ENCODE assay signal across 1 cellular context in genomic region chr17:41530062-41531048, GRCh38.
A peak's percentile ranks its signal among the peaks of the same experiment; 100 is the strongest.
TF ChIP-seq lines count a peak whose summit lies in the region.

No MANE protein-coding gene starts in this region.

TF ChIP-seq in HepG2, 621 proteins besides CTCF, POLR2A, EP300 and RAD21:
- 0 out of 2 replicates have a peak, but pooled peaks have one; percentile 7 for TF ChIP-seq TBX2 (CRISPR knock-in tag; IDR thresholded peaks at IDR 0.05; ENCODE audit: borderline replicate concordance)
- TF ChIP-seq, protein P1, sequence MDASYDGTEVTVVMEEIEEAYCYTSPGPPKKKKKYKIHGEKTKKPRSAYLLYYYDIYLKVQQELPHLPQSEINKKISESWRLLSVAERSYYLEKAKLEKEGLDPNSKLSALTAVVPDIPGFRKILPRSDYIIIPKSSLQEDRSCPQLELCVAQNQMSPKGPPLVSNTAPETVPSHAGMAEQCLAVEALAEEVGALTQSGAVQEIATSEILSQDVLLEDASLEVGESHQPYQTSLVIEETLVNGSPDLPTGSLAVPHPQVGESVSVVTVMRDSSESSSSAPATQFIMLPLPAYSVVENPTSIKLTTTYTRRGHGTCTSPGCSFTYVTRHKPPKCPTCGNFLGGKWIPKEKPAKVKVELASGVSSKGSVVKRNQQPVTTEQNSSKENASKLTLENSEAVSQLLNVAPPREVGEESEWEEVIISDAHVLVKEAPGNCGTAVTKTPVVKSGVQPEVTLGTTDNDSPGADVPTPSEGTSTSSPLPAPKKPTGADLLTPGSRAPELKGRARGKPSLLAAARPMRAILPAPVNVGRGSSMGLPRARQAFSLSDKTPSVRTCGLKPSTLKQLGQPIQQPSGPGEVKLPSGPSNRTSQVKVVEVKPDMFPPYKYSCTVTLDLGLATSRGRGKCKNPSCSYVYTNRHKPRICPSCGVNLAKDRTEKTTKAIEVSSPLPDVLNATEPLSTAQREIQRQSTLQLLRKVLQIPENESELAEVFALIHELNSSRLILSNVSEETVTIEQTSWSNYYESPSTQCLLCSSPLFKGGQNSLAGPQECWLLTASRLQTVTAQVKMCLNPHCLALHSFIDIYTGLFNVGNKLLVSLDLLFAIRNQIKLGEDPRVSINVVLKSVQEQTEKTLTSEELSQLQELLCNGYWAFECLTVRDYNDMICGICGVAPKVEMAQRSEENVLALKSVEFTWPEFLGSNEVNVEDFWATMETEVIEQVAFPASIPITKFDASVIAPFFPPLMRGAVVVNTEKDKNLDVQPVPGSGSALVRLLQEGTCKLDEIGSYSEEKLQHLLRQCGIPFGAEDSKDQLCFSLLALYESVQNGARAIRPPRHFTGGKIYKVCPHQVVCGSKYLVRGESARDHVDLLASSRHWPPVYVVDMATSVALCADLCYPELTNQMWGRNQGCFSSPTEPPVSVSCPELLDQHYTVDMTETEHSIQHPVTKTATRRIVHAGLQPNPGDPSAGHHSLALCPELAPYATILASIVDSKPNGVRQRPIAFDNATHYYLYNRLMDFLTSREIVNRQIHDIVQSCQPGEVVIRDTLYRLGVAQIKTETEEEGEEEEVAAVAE (CRISPR knock-in tag; IDR thresholded peaks at IDR 0.05; ENCODE audit: borderline replicate concordance), result no peak
- TF ChIP-seq NFYB (CRISPR knock-in tag; IDR thresholded peaks at IDR 0.05), result peak; percentile 50
- TF ChIP-seq BHLHE40 (IDR thresholded peaks at IDR 0.05; ENCODE audit: low read length), result no peak
- peak; percentile 43; the same call in 1 of the 2 replicates for TF ChIP-seq ATF3 (CRISPR knock-in tag; IDR thresholded peaks at IDR 0.05)
- peak; percentile 16; the same call in 1 of the 2 replicates for TF ChIP-seq FOSL1 (CRISPR knock-in tag; IDR thresholded peaks at IDR 0.05; ENCODE audit: borderline replicate concordance)
- 0 out of 2 replicates have a peak, but pooled peaks have one; percentile 17 for TF ChIP-seq KAT8 (CRISPR knock-in tag; IDR thresholded peaks at IDR 0.05)
- peak; percentile 75 for TF ChIP-seq ZNF629 (CRISPR knock-in tag; conservative IDR thresholded peaks at IDR 0.05)
- TF ChIP-seq POLR2G (IDR thresholded peaks at IDR 0.05; ENCODE audit: low read depth, low read length), result peak; percentile 28; the same call in 1 of the 2 replicates
- peak; percentile 92 for TF ChIP-seq RFXAP (CRISPR knock-in tag; IDR thresholded peaks at IDR 0.05; ENCODE audit: borderline replicate concordance)
- peak; percentile 43; the same call in 1 of the 2 replicates for TF ChIP-seq NFYC (CRISPR knock-in tag; IDR thresholded peaks at IDR 0.05)
- TF ChIP-seq, protein P2, sequence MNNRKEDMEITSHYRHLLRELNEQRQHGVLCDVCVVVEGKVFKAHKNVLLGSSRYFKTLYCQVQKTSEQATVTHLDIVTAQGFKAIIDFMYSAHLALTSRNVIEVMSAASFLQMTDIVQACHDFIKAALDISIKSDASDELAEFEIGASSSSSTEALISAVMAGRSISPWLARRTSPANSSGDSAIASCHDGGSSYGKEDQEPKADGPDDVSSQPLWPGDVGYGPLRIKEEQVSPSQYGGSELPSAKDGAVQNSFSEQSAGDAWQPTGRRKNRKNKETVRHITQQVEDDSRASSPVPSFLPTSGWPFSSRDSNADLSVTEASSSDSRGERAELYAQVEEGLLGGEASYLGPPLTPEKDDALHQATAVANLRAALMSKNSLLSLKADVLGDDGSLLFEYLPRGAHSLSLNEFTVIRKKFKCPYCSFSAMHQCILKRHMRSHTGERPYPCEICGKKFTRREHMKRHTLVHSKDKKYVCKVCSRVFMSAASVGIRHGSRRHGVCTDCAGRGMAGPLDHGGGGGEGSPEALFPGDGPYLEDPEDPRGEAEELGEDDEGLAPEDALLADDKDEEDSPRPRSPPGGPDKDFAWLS (CRISPR knock-in tag; IDR thresholded peaks at IDR 0.05; ENCODE audit: borderline replicate concordance), result no peak
- TF ChIP-seq, protein P3, sequence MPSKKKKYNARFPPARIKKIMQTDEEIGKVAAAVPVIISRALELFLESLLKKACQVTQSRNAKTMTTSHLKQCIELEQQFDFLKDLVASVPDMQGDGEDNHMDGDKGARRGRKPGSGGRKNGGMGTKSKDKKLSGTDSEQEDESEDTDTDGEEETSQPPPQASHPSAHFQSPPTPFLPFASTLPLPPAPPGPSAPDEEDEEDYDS (CRISPR knock-in tag; IDR thresholded peaks at IDR 0.05), result peak; percentile 60
- TF ChIP-seq ZNF543 (CRISPR knock-in tag; IDR thresholded peaks at IDR 0.05), result no peak
- TF ChIP-seq CREB1 (IDR thresholded peaks at IDR 0.05), result no peak
- TF ChIP-seq CREB1 (CRISPR knock-in tag; IDR thresholded peaks at IDR 0.05), result 0 out of 2 replicates have a peak, but pooled peaks have one; percentile 30
- peak; percentile 49; the same call in 1 of the 2 replicates for TF ChIP-seq ZMYM3 (CRISPR knock-in tag; IDR thresholded peaks at IDR 0.05)
- TF ChIP-seq NFE2 (CRISPR knock-in tag; IDR thresholded peaks at IDR 0.05), result no peak
- TF ChIP-seq ZFX (CRISPR knock-in tag; IDR thresholded peaks at IDR 0.05; ENCODE audit: low read depth), result peak; percentile 31; the same call in 1 of the 2 replicates
- TF ChIP-seq NCOR1 (IDR thresholded peaks at IDR 0.05; ENCODE audit: borderline replicate concordance, low read length), result 0 out of 2 replicates have a peak, but pooled peaks have one; percentile 51
- TF ChIP-seq HCFC1 (IDR thresholded peaks at IDR 0.05; ENCODE audit: low read depth, low read length), result no peak
- TF ChIP-seq HDAC1 (CRISPR knock-in tag; IDR thresholded peaks at IDR 0.05), result no peak
- peak; percentile 73 for TF ChIP-seq SRF (IDR thresholded peaks at IDR 0.05; ENCODE audit: low read depth, low read length)
- TF ChIP-seq RFX1 (IDR thresholded peaks at IDR 0.05), result peak; percentile 23; the same call in 1 of the 2 replicates
- TF ChIP-seq SAP130 (CRISPR knock-in tag; IDR thresholded peaks at IDR 0.05; ENCODE audit: low read depth), result peak; percentile 26; the same call in 1 of the 2 replicates
- no peak for TF ChIP-seq CEBPG (CRISPR knock-in tag; IDR thresholded peaks at IDR 0.05)
- TF ChIP-seq FOSL2 (CRISPR knock-in tag; IDR thresholded peaks at IDR 0.05), result peak; percentile 87
- TF ChIP-seq, protein P4, sequence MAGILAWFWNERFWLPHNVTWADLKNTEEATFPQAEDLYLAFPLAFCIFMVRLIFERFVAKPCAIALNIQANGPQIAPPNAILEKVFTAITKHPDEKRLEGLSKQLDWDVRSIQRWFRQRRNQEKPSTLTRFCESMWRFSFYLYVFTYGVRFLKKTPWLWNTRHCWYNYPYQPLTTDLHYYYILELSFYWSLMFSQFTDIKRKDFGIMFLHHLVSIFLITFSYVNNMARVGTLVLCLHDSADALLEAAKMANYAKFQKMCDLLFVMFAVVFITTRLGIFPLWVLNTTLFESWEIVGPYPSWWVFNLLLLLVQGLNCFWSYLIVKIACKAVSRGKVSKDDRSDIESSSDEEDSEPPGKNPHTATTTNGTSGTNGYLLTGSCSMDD (CRISPR knock-in tag; IDR thresholded peaks at IDR 0.05), result no peak
